ENCODE assay signal across 28 cellular contexts in the genomic region with DNA sequence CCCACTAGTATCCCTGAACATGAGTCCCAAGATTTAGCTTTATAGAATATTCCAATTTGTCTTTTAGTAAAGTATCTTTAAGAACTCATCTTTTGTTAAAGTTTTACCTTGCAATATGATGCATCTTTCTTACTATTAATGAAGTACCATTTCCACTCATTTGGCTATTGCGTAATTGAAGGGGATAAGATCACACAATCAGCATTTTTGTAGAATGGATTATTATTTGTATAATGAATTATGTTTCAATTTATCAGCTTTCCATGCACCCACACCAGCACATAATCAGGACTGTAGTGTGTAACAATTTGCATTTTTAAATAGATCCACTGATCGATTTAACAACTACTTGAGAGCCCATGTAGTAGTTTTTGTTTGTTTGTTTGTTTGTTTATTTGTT.
"Had no signal": no experiment of that assay in that cellular context is flagged by ENCODE, and none has a peak within 500 bp of the region (broad histone marks: within the 10 kb centered on the region; RNA-seq: fewer than 3 reads in every experiment).

No MANE protein-coding gene starts in this region.

- H3K4me3 ChIP-seq: pancreas, psoas muscle, skin epidermis, smooth muscle cell, spleen, suprapubic skin, tibial artery, transverse colon, upper lobe of right lung, uterus had no signal

- ATAC-seq: naive thymus-derived CD8-positive, alpha-beta T cell; natural killer cell treated with Interleukin-12 subunit alpha and Interleukin-12 subunit beta and Interleukin-15 and Interleukin-18, amount 100 ng/mL, for 72 hours; pancreas; psoas muscle; right cardiac atrium; sciatic nerve; stimulated activated memory B cell treated with anti-CD40 and anti-IgM and Interleukin-4, amounts not matched to agents 10 μg/mL and 1 μg/mL and 100 μg/mL, for 72 hours; stimulated activated naive CD8-positive, alpha-beta T cell treated with anti-CD3 and anti-CD28 coated beads, Interleukin-15, amount 100 ng/mL, for 72 hours; stimulated activated naive CD8-positive, alpha-beta T cell treated with anti-CD3 and anti-CD28 coated beads, Interleukin-15, Interleukin-2, amounts not matched to agents 100 U/mL and 50 U/mL, for 24 hours; upper lobe of right lung had no signal

- H3K4me1 ChIP-seq: pancreas, psoas muscle, spleen, suprapubic skin, testis, tibial artery, transverse colon, upper lobe of right lung, uterus had no signal

- H3K27ac ChIP-seq: neutrophil, pancreas, psoas muscle, skin epidermis, spleen, suprapubic skin, testis, tibial artery, transverse colon, upper lobe of right lung, uterus had no signal

- FAIRE-seq: pancreas had no signal

- H3K9me3 ChIP-seq: neutrophil, pancreas, psoas muscle, suprapubic skin, testis, tibial artery, transverse colon, upper lobe of right lung, uterus had no signal

- H3K27me3 ChIP-seq: neutrophil, spleen, suprapubic skin, testis, tibial artery, transverse colon, upper lobe of right lung had no signal

- DNase-seq: naive thymus-derived CD8-positive, alpha-beta T cell; nephron progenitor cell; nucleus accumbens; pancreas; psoas muscle; right cardiac atrium; spleen; stimulated activated CD4-positive, alpha-beta T cell treated with anti-CD3 and anti-CD28 coated beads, Interleukin-12 subunit alpha, Interleukin-12 subunit beta, amount 100 ng/mL, for 4 hours; stimulated activated CD4-positive, alpha-beta T cell treated with anti-CD3 and anti-CD28 coated beads, Interleukin-1b, Interleukin-23, amount 100 ng/mL, for 48 hours; stimulated activated CD4-positive, alpha-beta T cell treated with anti-CD3 and anti-CD28 coated beads, Interleukin-4, amount 100 ng/mL, for 1 hour; stimulated activated CD4-positive, alpha-beta T cell treated with anti-CD3 and anti-CD28 coated beads, Interleukin-4, amount 100 ng/mL, for 4 hours; stimulated activated CD8-positive, alpha-beta memory T cell treated with anti-CD3 and anti-CD28 coated beads, Interleukin-4, amount 100 ng/mL, for 48 hours; stimulated activated naive CD4-positive, alpha-beta T cell; stimulated activated naive CD8-positive, alpha-beta T cell treated with anti-CD3 and anti-CD28 coated beads, Interleukin-15, amount 100 ng/mL, for 72 hours; stimulated activated naive CD8-positive, alpha-beta T cell treated with anti-CD3 and anti-CD28 coated beads, Interleukin-15, Interleukin-2, amounts not matched to agents 100 U/mL and 50 U/mL, for 24 hours; substantia nigra; testis; tibial artery; transverse colon; upper lobe of right lung; uterus had no signal

- H3K4me2 ChIP-seq: smooth muscle cell had no signal

- H3K36me3 ChIP-seq: neutrophil, pancreas, spleen, suprapubic skin, tibial artery, transverse colon, upper lobe of right lung, uterus had no signal
